ENCODE assay signal across 23 cellular contexts in genomic region chr11:75823415-75823814, GRCh38. TPM values are rescaled to one million over a fixed set of nuclear protein-coding genes. Genes with fewer than 3 reads are reported as not detected.
DNase-seq lines count a peak whose midpoint lies in the region; ATAC-seq and TF ChIP-seq lines count a peak whose summit lies in the region.
"Had no signal": no experiment of that assay in that cellular context is flagged by ENCODE, and none has a peak within 500 bp of the region (broad histone marks: within the 10 kb centered on the region; RNA-seq: fewer than 3 reads in every experiment).

No MANE protein-coding gene starts in this region.

- peaks cover 17% of the 10 kb centered on the region for H3K36me3 Mint-ChIP-seq in activated naive CD4-positive, alpha-beta T cell treated with anti-CD3 and anti-CD28 coated beads, Interleukin-2, amount 10 ng/mL, durations not matched to agents 7 days and 5 days
- peaks cover 0 to 5% of the 10 kb centered on the region in 2 donors for H3K36me3 Mint-ChIP-seq in activated naive CD4-positive, alpha-beta T cell treated with anti-CD3 and anti-CD28 coated beads, Interleukin-2, amount 50 U/mL, for 72 hours
- no peaks in the 10 kb centered on the region for H3K36me3 Mint-ChIP-seq in Calu3 (ENCODE audit: insufficient read depth, unreplicated experiment)

- no peak overlapping the region for H3K4me3 ChIP-seq in left lung
- H3K4me3 ChIP-seq: lung had no signal

- no peak for DNase-seq in activated naive CD4-positive, alpha-beta T cell treated with anti-CD3 and anti-CD28 coated beads, Interleukin-2, amount 10 ng/mL, durations not matched to agents 7 days and 5 days
- no peak for DNase-seq in activated naive CD4-positive, alpha-beta T cell treated with anti-CD3 and anti-CD28 coated beads, Interleukin-2, amount 50 U/mL, for 72 hours (ENCODE audit: low spot score in 2 of 2)
- DNase-seq in NAMALWA (ENCODE audit: low spot score) = peak; percentile 59
- no peak for DNase-seq in left colon
- no peak for DNase-seq in Calu3
- DNase-seq in left lung = no peak
- DNase-seq: activated CD8-positive, alpha-beta T cell treated with anti-CD3 and anti-CD28 coated beads for 36 hours; activated naive CD8-positive, alpha-beta T cell treated with anti-CD3 and anti-CD28 coated beads for 36 hours; activated T-cell treated with anti-CD3 and anti-CD28 coated beads, Interleukin-2, amount 50 U/mL, for 72 hours; CD8-positive, alpha-beta T cell; DND-41; naive thymus-derived CD8-positive, alpha-beta T cell; NCI-H2029 treated with DMSO at 0.1 percent for 48 hours; NCI-H524; small intestine; stimulated activated CD4-positive, alpha-beta T cell treated with anti-CD3 and anti-CD28 coated beads, Interleukin-4, amount 100 ng/mL, for 24 hours; T-helper 17 cell had no signal

- CTCF ChIA-PET in activated naive CD4-positive, alpha-beta T cell treated with anti-CD3 and anti-CD28 coated beads, Interleukin-2, amount 10 ng/mL, durations not matched to agents 7 days and 5 days (lab: Charles Lee) = interaction anchor here (1.2 kb wide), 1 partner anchor 13 kb away, joined by 3 read pairs; no protein-coding TSS in a partner anchor
- CTCF ChIA-PET in Calu3 (lab: Charles Lee) = no interaction called here

- H3K27ac Mint-ChIP-seq in activated naive CD4-positive, alpha-beta T cell treated with anti-CD3 and anti-CD28 coated beads, Interleukin-2, amount 10 ng/mL, durations not matched to agents 7 days and 5 days = peak overlapping the region; percentile 5
- H3K27ac Mint-ChIP-seq in activated naive CD4-positive, alpha-beta T cell treated with anti-CD3 and anti-CD28 coated beads, Interleukin-2, amount 50 U/mL, for 72 hours = no peak overlapping the region
- H3K27ac Mint-ChIP-seq in Calu3 (ENCODE audit: unreplicated experiment) = no peak overlapping the region
- H3K27ac Mint-ChIP-seq: activated CD8-positive, alpha-beta T cell treated with anti-CD3 and anti-CD28 coated beads for 36 hours; activated T-cell treated with anti-CD3 and anti-CD28 coated beads, Interleukin-2, amount 50 U/mL, for 72 hours; CD8-positive, alpha-beta T cell had no signal

- BruUV-seq in Calu3 (replicated peaks; lab: Mats Ljungman, UMichigan) = no TSS peak

- peaks cover 39% of the 10 kb centered on the region for H3K4me1 Mint-ChIP-seq in activated naive CD4-positive, alpha-beta T cell treated with anti-CD3 and anti-CD28 coated beads, Interleukin-2, amount 10 ng/mL, durations not matched to agents 7 days and 5 days
- H3K4me1 Mint-ChIP-seq in Calu3 (ENCODE audit: low read depth, unreplicated experiment) = peaks cover 21% of the 10 kb centered on the region

- H3K27ac ChIP-seq in temporal lobe (ENCODE audit: low read depth, low read length) (peak overlapping the region; percentile 17), left lung (peak overlapping the region in 1 of 2 donors; percentile 66)
- H3K27ac ChIP-seq: epithelial cell of prostate, VCaP had no signal

- H3K4me3 Mint-ChIP-seq in activated naive CD4-positive, alpha-beta T cell treated with anti-CD3 and anti-CD28 coated beads, Interleukin-2, amount 10 ng/mL, durations not matched to agents 7 days and 5 days = no peak overlapping the region
- no peak overlapping the region for H3K4me3 Mint-ChIP-seq in Calu3 (ENCODE audit: low read depth, unreplicated experiment)
- H3K4me3 Mint-ChIP-seq: activated CD8-positive, alpha-beta T cell treated with anti-CD3 and anti-CD28 coated beads for 36 hours; activated naive CD8-positive, alpha-beta T cell treated with anti-CD3 and anti-CD28 coated beads for 36 hours; activated T-cell treated with anti-CD3 and anti-CD28 coated beads, Interleukin-2, amount 50 U/mL, for 72 hours; CD8-positive, alpha-beta T cell; T-helper 17 cell had no signal

- intact Hi-C loops in left colon (cut with DNase I, micrococcal nuclease) (no loop called here), Calu3 (cut with micrococcal nuclease; ENCODE audit: unreplicated experiment) (no loop called here), left lung (cut with DNase I) (no loop called here)

- H3K27me3 ChIP-seq in left lung = no peaks in the 10 kb centered on the region

- H3K4me1 ChIP-seq in left lung = peaks cover 22 to 86% of the 10 kb centered on the region in 2 donors

- H3K27me3 Mint-ChIP-seq in activated naive CD4-positive, alpha-beta T cell treated with anti-CD3 and anti-CD28 coated beads, Interleukin-2, amount 10 ng/mL, durations not matched to agents 7 days and 5 days = no peaks in the 10 kb centered on the region
- no peaks in the 10 kb centered on the region for H3K27me3 Mint-ChIP-seq in Calu3 (ENCODE audit: unreplicated experiment)
- H3K27me3 Mint-ChIP-seq: activated CD8-positive, alpha-beta T cell treated with anti-CD3 and anti-CD28 coated beads for 36 hours; activated naive CD8-positive, alpha-beta T cell treated with anti-CD3 and anti-CD28 coated beads for 36 hours; naive thymus-derived CD8-positive, alpha-beta T cell; T-helper 17 cell had no signal

- H3K9me3 Mint-ChIP-seq in activated naive CD4-positive, alpha-beta T cell treated with anti-CD3 and anti-CD28 coated beads, Interleukin-2, amount 10 ng/mL, durations not matched to agents 7 days and 5 days = no peaks in the 10 kb centered on the region
- no peaks in the 10 kb centered on the region for H3K9me3 Mint-ChIP-seq in activated naive CD4-positive, alpha-beta T cell treated with anti-CD3 and anti-CD28 coated beads, Interleukin-2, amount 50 U/mL, for 72 hours
- no peaks in the 10 kb centered on the region for H3K9me3 Mint-ChIP-seq in Calu3 (ENCODE audit: low read depth, unreplicated experiment)
- H3K9me3 Mint-ChIP-seq: activated CD8-positive, alpha-beta T cell treated with anti-CD3 and anti-CD28 coated beads for 36 hours; activated naive CD8-positive, alpha-beta T cell treated with anti-CD3 and anti-CD28 coated beads for 36 hours; activated T-cell treated with anti-CD3 and anti-CD28 coated beads, Interleukin-2, amount 50 U/mL, for 72 hours; CD8-positive, alpha-beta T cell; naive thymus-derived CD8-positive, alpha-beta T cell had no signal

- TF ChIP-seq CTCF in Calu3 (IDR thresholded peaks at IDR 0.05; ENCODE audit: unreplicated experiment) = no peak
- TF ChIP-seq CTCF in left lung (IDR thresholded peaks at IDR 0.05) = no peak

- H3K36me3 ChIP-seq in left lung = no peaks in the 10 kb centered on the region

- no peaks in the 10 kb centered on the region for H3K9me3 ChIP-seq in left lung

- ATAC-seq in activated naive CD4-positive, alpha-beta T cell treated with anti-CD3 and anti-CD28 coated beads, Interleukin-2, amount 50 U/mL, for 72 hours = no peak
- ATAC-seq in left colon (peak; percentile 60), left lung (no peak), GM21367 (IDR thresholded peaks at IDR 0.05; ENCODE audit: unreplicated experiment) (no peak)
- ATAC-seq: activated CD8-positive, alpha-beta T cell treated with anti-CD3 and anti-CD28 coated beads for 36 hours; activated T-cell treated with anti-CD3 and anti-CD28 coated beads, Interleukin-2, amount 50 U/mL, for 72 hours; CD8-positive, alpha-beta T cell; HCT116; naive thymus-derived CD8-positive, alpha-beta T cell; T-helper 17 cell had no signal

RNA-seq across cellular contexts. Expression of gene UVRAG, which starts 8.4 kb away (rescaled TPM):
- 10 to 100 TPM; 19.9 to 22.4 TPM for total RNA-seq in activated naive CD4-positive, alpha-beta T cell treated with anti-CD3 and anti-CD28 coated beads, Interleukin-2, amount 50 U/mL, for 72 hours
- 10 to 100 TPM; 15.9 to 22.4 TPM for total RNA-seq in left colon
- 27.0 TPM for total RNA-seq in temporal lobe
- 18.5 and 26.6 TPM in 2 replicates for total RNA-seq in Calu3 (2022)
- total RNA-seq in left lung = 10 to 100 TPM; 29.6 to 36.0 TPM

RNA-seq across cellular contexts. Expression of gene DGAT2, which starts 54.8 kb away (rescaled TPM):
- total RNA-seq in activated naive CD4-positive, alpha-beta T cell treated with anti-CD3 and anti-CD28 coated beads, Interleukin-2, amount 50 U/mL, for 72 hours = 1 to 10 TPM; 1.1 to 3.9 TPM
- total RNA-seq in left colon (1 to 10 TPM; 1.7 to 3.3 TPM), temporal lobe (3.2 TPM), Calu3 (2022) (3.9 and 7.5 TPM in 2 replicates), left lung (10 to 100 TPM in 1 of 2 donors, 1 to 10 TPM in 1; 8.1 to 14.9 TPM)
- total RNA-seq: CD8-positive, alpha-beta T cell had no signal
